ENCODE assay signal across 27 cellular contexts in the genomic region with DNA sequence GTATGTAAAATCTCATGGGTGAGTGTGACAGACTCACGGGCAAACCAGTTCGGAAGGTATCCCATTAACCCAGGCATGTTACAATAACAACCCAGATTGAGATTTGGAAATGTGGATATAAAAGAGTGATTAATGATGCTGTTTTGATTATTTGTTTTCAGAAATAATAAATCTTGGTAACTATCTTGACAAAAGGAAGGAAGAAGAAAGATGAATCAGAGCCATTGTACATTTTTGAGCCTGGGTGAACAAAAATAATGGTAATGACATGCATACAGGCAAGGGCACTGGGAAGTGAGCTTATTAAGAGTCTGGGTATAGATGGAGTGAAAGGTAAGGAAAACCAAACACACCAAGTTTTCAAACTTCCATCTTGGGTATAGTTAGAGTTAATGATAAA.
"Had no signal": no experiment of that assay in that cellular context is flagged by ENCODE, and none has a peak within 500 bp of the region (broad histone marks: within the 10 kb centered on the region; RNA-seq: fewer than 3 reads in every experiment).

No MANE protein-coding gene starts in this region.

- DNase-seq: naive thymus-derived CD8-positive, alpha-beta T cell; nephron progenitor cell; nucleus accumbens; pancreas; retina; right lobe of liver; sigmoid colon; small intestine; stimulated activated CD4-positive, alpha-beta T cell treated with anti-CD3 and anti-CD28 coated beads, Interleukin-15, amount 100 ng/mL, for 24 hours; stimulated activated CD4-positive, alpha-beta T cell treated with anti-CD3 and anti-CD28 coated beads, Interleukin-2, amount 100 ng/mL, for 24 hours; stimulated activated CD4-positive, alpha-beta T cell treated with anti-CD3 and anti-CD28 coated beads, Interleukin-2, amount 100 ng/mL, for 48 hours; stimulated activated CD4-positive, alpha-beta T cell treated with anti-CD3 and anti-CD28 coated beads, Interleukin-4, amount 100 ng/mL, for 24 hours; stimulated activated naive B cell treated with anti-CD40 and anti-IgM and Interleukin-4, amounts not matched to agents 10 μg/mL and 1 μg/mL and 100 μg/mL, for 72 hours; stimulated activated naive CD8-positive, alpha-beta T cell treated with anti-CD3 and anti-CD28 coated beads, Interleukin-15, amount 100 ng/mL, for 72 hours; stimulated activated naive CD8-positive, alpha-beta T cell treated with anti-CD3 and anti-CD28 coated beads, Interleukin-15, Interleukin-2, amounts not matched to agents 100 U/mL and 50 U/mL, for 24 hours; substantia nigra; testis; tibial artery; transverse colon; upper lobe of right lung; uterus had no signal

- H3K27me3 ChIP-seq: neutrophil, pancreas, right atrium auricular region, right lobe of liver, sigmoid colon, suprapubic skin, testis, tibial artery, transverse colon, upper lobe of right lung, uterus had no signal

- H3K4me1 ChIP-seq: pancreas, prostate gland, right atrium auricular region, right lobe of liver, sigmoid colon, suprapubic skin, testis, tibial artery, transverse colon, upper lobe of right lung, uterus had no signal

- H3K27ac ChIP-seq: neutrophil, pancreas, prostate gland, right atrium auricular region, right lobe of liver, sigmoid colon, suprapubic skin, testis, tibial artery, transverse colon, upper lobe of right lung, uterus had no signal

- H3K4me3 ChIP-seq: pancreas, prostate gland, right atrium auricular region, right lobe of liver, sigmoid colon, suprapubic skin, testis, tibial artery, transverse colon, upper lobe of right lung, uterus had no signal

- ATAC-seq: naive thymus-derived CD8-positive, alpha-beta T cell; natural killer cell treated with Interleukin-12 subunit alpha and Interleukin-12 subunit beta and Interleukin-15 and Interleukin-18, amount 100 ng/mL, for 72 hours; pancreas; right lobe of liver; stimulated activated effector memory CD8-positive, alpha-beta T cell treated with anti-CD3 and anti-CD28 coated beads, Interleukin-12 subunit alpha, Interleukin-12 subunit beta, amount 100 ng/mL, for 72 hours; stimulated activated naive B cell treated with anti-CD40 and anti-IgM and Interleukin-4, amounts not matched to agents 10 μg/mL and 1 μg/mL and 100 μg/mL, for 72 hours; stimulated activated naive CD8-positive, alpha-beta T cell treated with anti-CD3 and anti-CD28 coated beads, Interleukin-15, amount 100 ng/mL, for 72 hours; stimulated activated naive CD8-positive, alpha-beta T cell treated with anti-CD3 and anti-CD28 coated beads, Interleukin-15, Interleukin-2, amounts not matched to agents 100 U/mL and 50 U/mL, for 24 hours; upper lobe of right lung had no signal

- FAIRE-seq: pancreas, small intestine had no signal

- H3K36me3 ChIP-seq: neutrophil, pancreas, prostate gland, right atrium auricular region, right lobe of liver, sigmoid colon, suprapubic skin, tibial artery, transverse colon, upper lobe of right lung, uterus had no signal

- H3K9me3 ChIP-seq: neutrophil, pancreas, prostate gland, right atrium auricular region, right lobe of liver, sigmoid colon, suprapubic skin, testis, tibial artery, transverse colon, upper lobe of right lung, uterus had no signal
